ENCODE assay signal across 2 cellular contexts in the genomic region with DNA sequence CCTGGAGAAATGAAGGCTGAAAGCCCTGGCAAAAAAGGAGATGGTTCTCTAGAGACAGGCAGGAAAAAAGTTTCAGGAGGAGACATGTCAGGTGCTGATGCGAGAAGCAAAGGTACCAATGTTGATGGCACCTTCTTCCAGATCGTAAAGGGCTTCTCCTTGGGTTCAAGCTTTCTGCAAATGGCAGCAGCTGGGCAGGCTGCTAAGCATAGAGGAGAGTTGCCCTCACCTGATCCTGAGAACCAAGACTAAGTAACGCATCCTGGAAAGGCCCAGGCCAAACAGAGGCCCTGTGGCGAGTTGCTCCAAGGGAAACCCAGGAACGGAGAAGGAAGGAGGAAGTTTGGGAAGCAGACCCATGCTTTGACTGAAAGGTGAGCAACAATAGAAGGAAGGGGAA.
TF ChIP-seq lines count a peak whose summit lies in the region.

No MANE protein-coding gene starts in this region.

TF ChIP-seq in GM23338, 12 proteins besides CTCF, POLR2A, EP300 and RAD21 (continues in another document):
- no peak for TF ChIP-seq ZNF331 (CRISPR knock-in tag; IDR thresholded peaks at IDR 0.05; ENCODE audit: low read depth)
- no peak for TF ChIP-seq ETS1 (IDR thresholded peaks at IDR 0.05)
- no peak for TF ChIP-seq POLR2AphosphoS5 (IDR thresholded peaks at IDR 0.05; ENCODE audit: low read depth)
- TF ChIP-seq EZH2phosphoT487 (IDR thresholded peaks at IDR 0.05; ENCODE audit: unreplicated experiment) = no peak
- no peak for TF ChIP-seq REST (IDR thresholded peaks at IDR 0.05; ENCODE audit: unreplicated experiment)
- no peak for TF ChIP-seq ZNF462 (CRISPR knock-in tag; IDR thresholded peaks at IDR 0.05)
- no peak for TF ChIP-seq JUNB (IDR thresholded peaks at IDR 0.05; ENCODE audit: unreplicated experiment)
- no peak for TF ChIP-seq NANOG (IDR thresholded peaks at IDR 0.05; ENCODE audit: borderline replicate concordance)
- no peak for TF ChIP-seq EZH2 (IDR thresholded peaks at IDR 0.05; ENCODE audit: low read depth, unreplicated experiment)
- TF ChIP-seq ZNF114 (CRISPR knock-in tag; IDR thresholded peaks at IDR 0.05) = no peak

TF ChIP-seq in H1, 55 proteins besides CTCF, POLR2A, EP300 and RAD21:
- TF ChIP-seq NRF1 (IDR thresholded peaks at IDR 0.05; ENCODE audit: low read depth, low read length) = no peak
- TF ChIP-seq RNF2 (IDR thresholded peaks at IDR 0.05; ENCODE audit: borderline replicate concordance, low read depth, low read length, missing control alignments, poor library complexity, severe bottlenecking) = no peak
- no peak for TF ChIP-seq PHF8 (conservative IDR thresholded peaks at IDR 0.05; ENCODE audit: low read depth, low read length)
- no peak for TF ChIP-seq TCF12 (IDR thresholded peaks at IDR 0.05; ENCODE audit: low read depth, low read length)
- no peak for TF ChIP-seq RFX5 (IDR thresholded peaks at IDR 0.05; ENCODE audit: borderline replicate concordance, low read depth, low read length)
- no peak for TF ChIP-seq CHD1 (IDR thresholded peaks at IDR 0.05; ENCODE audit: low read depth, low read length)
- TF ChIP-seq KDM1A (IDR thresholded peaks at IDR 0.05; ENCODE audit: borderline replicate concordance, low read length) = no peak
- TF ChIP-seq KDM4A (IDR thresholded peaks at IDR 0.05; ENCODE audit: low read depth, low read length, severe bottlenecking) = no peak
- TF ChIP-seq HDAC2 (IDR thresholded peaks at IDR 0.05; ENCODE audit: borderline replicate concordance in 1 of 2, low read depth in 2 of 2, low read length in 2 of 2) = no peak
- no peak for TF ChIP-seq TAF1 (IDR thresholded peaks at IDR 0.05; ENCODE audit: low read depth, low read length)
- no peak for TF ChIP-seq SIN3A (conservative IDR thresholded peaks at IDR 0.05 in 1 of 2, IDR thresholded peaks at IDR 0.05 in 1 of 2; ENCODE audit: low read depth in 1 of 2, low read length in 2 of 2)
- TF ChIP-seq, protein P1, sequence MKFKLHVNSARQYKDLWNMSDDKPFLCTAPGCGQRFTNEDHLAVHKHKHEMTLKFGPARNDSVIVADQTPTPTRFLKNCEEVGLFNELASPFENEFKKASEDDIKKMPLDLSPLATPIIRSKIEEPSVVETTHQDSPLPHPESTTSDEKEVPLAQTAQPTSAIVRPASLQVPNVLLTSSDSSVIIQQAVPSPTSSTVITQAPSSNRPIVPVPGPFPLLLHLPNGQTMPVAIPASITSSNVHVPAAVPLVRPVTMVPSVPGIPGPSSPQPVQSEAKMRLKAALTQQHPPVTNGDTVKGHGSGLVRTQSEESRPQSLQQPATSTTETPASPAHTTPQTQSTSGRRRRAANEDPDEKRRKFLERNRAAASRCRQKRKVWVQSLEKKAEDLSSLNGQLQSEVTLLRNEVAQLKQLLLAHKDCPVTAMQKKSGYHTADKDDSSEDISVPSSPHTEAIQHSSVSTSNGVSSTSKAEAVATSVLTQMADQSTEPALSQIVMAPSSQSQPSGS (IDR thresholded peaks at IDR 0.05; ENCODE audit: low read length) = no peak
- TF ChIP-seq, protein P2, sequence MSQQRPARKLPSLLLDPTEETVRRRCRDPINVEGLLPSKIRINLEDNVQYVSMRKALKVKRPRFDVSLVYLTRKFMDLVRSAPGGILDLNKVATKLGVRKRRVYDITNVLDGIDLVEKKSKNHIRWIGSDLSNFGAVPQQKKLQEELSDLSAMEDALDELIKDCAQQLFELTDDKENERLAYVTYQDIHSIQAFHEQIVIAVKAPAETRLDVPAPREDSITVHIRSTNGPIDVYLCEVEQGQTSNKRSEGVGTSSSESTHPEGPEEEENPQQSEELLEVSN (IDR thresholded peaks at IDR 0.05) = no peak
TF ChIP-seq in H1: peak in this region for 0.
